In genomic region chr19:11435833-11436313, GRCh38 we compare ENCODE assay signal across 8 cellular contexts. TPM values are rescaled to one million over a fixed set of nuclear protein-coding genes. Genes with fewer than 3 reads are reported as not detected.
DNase-seq lines count a peak whose midpoint lies in the region; TF ChIP-seq lines count a peak whose summit lies in the region.

No MANE protein-coding gene starts in this region.

- H3K27ac Mint-ChIP-seq in nephron = peak overlapping the region; percentile 89 to 98 (median 97)

- peak overlapping the region; percentile 93 for H3K4me3 ChIP-seq in effector memory CD4-positive, alpha-beta T cell (ENCODE audit: insufficient read depth, low read depth, low read length, poor library complexity, severe bottlenecking)

- peak; percentile 40 for DNase-seq in NCI-H2227 (lab: John Stamatoyannopoulos, UW; ENCODE audit: unreplicated experiment)
- DNase-seq in NCI-H2227 treated with DMSO at 0.1 percent for 48 hours (lab: John Stamatoyannopoulos, UW) = no peak
- peak; percentile 28 for DNase-seq in RPMI7951 (ENCODE audit: low read depth)
- DNase-seq in effector memory CD4-positive, alpha-beta T cell = no peak
- DNase-seq in NK-92 treated with Interleukin-12 subunit alpha and Interleukin-12 subunit beta, amount 100 ng/mL, for 24 hours (lab: John Stamatoyannopoulos, UW) = no peak
- no peak for DNase-seq in iPS-NIHi7 (ENCODE audit: extremely low spot score)
- no peak for DNase-seq in NCI-H2081 treated with DMSO at 0.1 percent for 48 hours (lab: John Stamatoyannopoulos, UW)

- H3K9me3 ChIP-seq in effector memory CD4-positive, alpha-beta T cell (ENCODE audit: control insufficient read depth, low read length) = no peaks in the 10 kb centered on the region

- H3K4me1 ChIP-seq in effector memory CD4-positive, alpha-beta T cell (ENCODE audit: control insufficient read depth, insufficient read depth, low read length, poor library complexity, severe bottlenecking) = peaks cover 14% of the 10 kb centered on the region

- peak overlapping the region; percentile 75 for H3K27ac ChIP-seq in effector memory CD4-positive, alpha-beta T cell (ENCODE audit: insufficient read depth, low read length, poor library complexity, severe bottlenecking)

- H3K4me3 Mint-ChIP-seq in nephron = peak overlapping the region; percentile 99 to 100 (median 100)

- no peaks in the 10 kb centered on the region for H3K27me3 Mint-ChIP-seq in nephron (ENCODE audit: low read depth)

- no peaks in the 10 kb centered on the region for H3K27me3 ChIP-seq in effector memory CD4-positive, alpha-beta T cell (replicated peaks; ENCODE audit: control insufficient read depth, insufficient read depth, low read length, poor library complexity, severe bottlenecking)

- H3K36me3 Mint-ChIP-seq in nephron (ENCODE audit: low read depth) = peaks cover 32% of the 10 kb centered on the region

- TF ChIP-seq CTCF in nephron (IDR thresholded peaks at IDR 0.05; ENCODE audit: unreplicated experiment in 3 of 3) = no peak

- no peaks in the 10 kb centered on the region for H3K9me3 Mint-ChIP-seq in nephron

- H3K36me3 ChIP-seq in effector memory CD4-positive, alpha-beta T cell (ENCODE audit: control insufficient read depth, insufficient read depth, low read length) = peaks cover 19% of the 10 kb centered on the region

- H3K4me1 Mint-ChIP-seq in nephron = peaks cover 12% of the 10 kb centered on the region

RNA-seq across cellular contexts. Expression of gene PRKCSH, which starts 0.4 kb away (rescaled TPM):
- total RNA-seq in RPMI7951 (2014; rRNA removed; shearing (Covaris generic)) = 88.3 and 94.3 TPM in 2 replicates

RNA-seq across cellular contexts. Expression of gene ODAD3, which starts 1.0 kb away (rescaled TPM):
- total RNA-seq in RPMI7951 (2014; rRNA removed; shearing (Covaris generic)) = 2.3 and 3.1 TPM in 2 replicates

RNA-seq across cellular contexts. Expression of gene RGL3, which starts 16.8 kb away (rescaled TPM):
- total RNA-seq in RPMI7951 (2014; rRNA removed; shearing (Covaris generic)) = 3.3 and 4.2 TPM in 2 replicates

RNA-seq across cellular contexts. Expression of gene ELAVL3, which starts 45.0 kb away (rescaled TPM):
- not detected in 2 replicates for total RNA-seq in RPMI7951 (2014; rRNA removed; shearing (Covaris generic))

RNA-seq across cellular contexts. Expression of gene EPOR, which starts 51.8 kb away (rescaled TPM):
- total RNA-seq in RPMI7951 (2014; rRNA removed; shearing (Covaris generic)) = 21.2 and 22.9 TPM in 2 replicates

Comparison
In these comparisons a context has a peak if more than half of its experiments do, and no peak if none do; other contexts are left out.
1. DNase-seq: peak in NCI-H2227 (single experiment) and RPMI7951 (single experiment); none in NCI-H2227 treated with DMSO at 0.1 percent for 48 hours (single experiment), effector memory CD4-positive, alpha-beta T cell (0 of 3), NK-92 treated with Interleukin-12 subunit alpha and Interleukin-12 subunit beta, amount 100 ng/mL, for 24 hours (single experiment), iPS-NIHi7 (single experiment) and NCI-H2081 treated with DMSO at 0.1 percent for 48 hours (single experiment).